In the genomic region with DNA sequence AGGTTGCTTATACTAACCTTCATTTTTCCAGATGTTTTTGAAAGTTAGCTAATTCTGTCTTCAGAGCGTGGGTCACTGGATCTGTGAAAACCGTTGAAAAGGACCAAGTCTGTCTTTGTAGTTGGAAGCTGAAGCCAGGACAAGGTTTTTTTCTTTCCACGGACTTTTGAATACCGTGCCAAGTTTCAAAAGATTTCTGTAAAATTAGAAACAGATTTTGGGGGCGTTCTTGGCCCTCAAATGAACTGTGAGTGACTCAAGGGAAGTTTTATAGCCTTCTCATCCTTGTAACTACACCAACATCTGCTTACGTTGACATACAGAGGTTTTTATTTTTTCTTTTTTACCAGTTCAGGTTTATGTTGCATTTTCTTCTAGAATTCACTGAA, we compare ENCODE assay signal across 12 cellular contexts. TPM values are rescaled to one million over a fixed set of nuclear protein-coding genes. Genes with fewer than 3 reads are reported as not detected.
DNase-seq lines count a peak whose midpoint lies in the region; ATAC-seq, FAIRE-seq and TF ChIP-seq lines count a peak whose summit lies in the region.
"Had no signal": no experiment of that assay in that cellular context is flagged by ENCODE, and none has a peak within 500 bp of the region (broad histone marks: within the 10 kb centered on the region; RNA-seq: fewer than 3 reads in every experiment).

Gene FAP, minus strand, starts transcription at position 141 of the 389 bp plus-strand sequence. Its CDS starts 118 bp downstream, at position 23.

- H2AFZ ChIP-seq in astrocyte (ENCODE audit: low read depth, low read length), result no peak within 1 kb of the TSS

- H3K9me3 ChIP-seq in astrocyte (ENCODE audit: insufficient read depth, low read depth, low read length) (no peaks in the 10 kb centered on the region), HAP-1 (no peaks in the 10 kb centered on the region)

- ATAC-seq in Right ventricle myocardium superior (ENCODE audit: poor library complexity) (peak; percentile 71), sciatic nerve (peak; percentile 88), HG02970 (IDR thresholded peaks at IDR 0.05; ENCODE audit: low FRiP score, unreplicated experiment) (no peak)
- ATAC-seq: CD8-positive, alpha-beta T cell; esophagus mucosa; stimulated activated naive CD8-positive, alpha-beta T cell treated with anti-CD3 and anti-CD28 coated beads, Interleukin-15, Interleukin-2, amounts not matched to agents 100 U/mL and 50 U/mL, for 24 hours had no signal

- H3K79me2 ChIP-seq in astrocyte (ENCODE audit: insufficient read depth, low read length), result peaks cover 49% of the 10 kb centered on the region

- in situ Hi-C loops in HAP-1 (cut with MboI; ENCODE audit: low sequenced_read_pairs), result no loop called here

- BruUV-seq in Calu3 (replicated peaks; lab: Mats Ljungman, UMichigan), result no TSS peak

- no peaks in the 10 kb centered on the region for H3K27me3 Mint-ChIP-seq in Calu3 (ENCODE audit: unreplicated experiment)
- H3K27me3 Mint-ChIP-seq in astrocyte (ENCODE audit: low read depth, unreplicated experiment), result no peaks in the 10 kb centered on the region

- FAIRE-seq in astrocyte (lab: Jason Lieb, UNC), result peak; percentile 95

- DNase-seq in Calu3, result no peak
- DNase-seq in astrocyte (ENCODE audit: low read depth), result peak; percentile 92
- DNase-seq in Right ventricle myocardium superior, result no peak
- no peak for DNase-seq in sciatic nerve (ENCODE audit: low spot score)
- DNase-seq in SKM-1 treated with dmso at 0.1 percent for 144 hours (lab: John Stamatoyannopoulos, UW; ENCODE audit: unreplicated experiment), result no peak
- DNase-seq in activated gamma-delta T cell treated with Interleukin-2 at 50 U/mL for 16 hours, result no peak
- no peak for DNase-seq in HAP-1 (ENCODE audit: low spot score in 2 of 2)
- DNase-seq: activated T-cell treated with anti-CD3 and anti-CD28 coated beads, Interleukin-2, amount 50 U/mL, for 24 hours; CD8-positive, alpha-beta T cell; stimulated activated naive CD8-positive, alpha-beta T cell treated with anti-CD3 and anti-CD28 coated beads, Interleukin-15, Interleukin-2, amounts not matched to agents 100 U/mL and 50 U/mL, for 24 hours had no signal

- CTCF ChIA-PET in Calu3 (lab: Charles Lee), result interaction anchor here (1.8 kb wide), 1 partner anchor 23 kb away, joined by 5 read pairs; no protein-coding TSS in a partner anchor

- peak within 1 kb of the TSS; percentile 83 for H3K4me2 ChIP-seq in astrocyte (ENCODE audit: low read length)

- H3K4me3 Mint-ChIP-seq in Calu3 (ENCODE audit: low read depth, unreplicated experiment) (no peak within 1 kb of the TSS), astrocyte (ENCODE audit: unreplicated experiment) (peak within 1 kb of the TSS; percentile 21)
- H3K4me3 Mint-ChIP-seq: activated T-cell treated with anti-CD3 and anti-CD28 coated beads, Interleukin-2, amount 50 U/mL, for 24 hours; CD8-positive, alpha-beta T cell had no signal

- no peak for TF ChIP-seq CTCF in Calu3 (IDR thresholded peaks at IDR 0.05; ENCODE audit: unreplicated experiment)
- TF ChIP-seq CTCF in astrocyte (IDR thresholded peaks at IDR 0.05; ENCODE audit: insufficient read depth, low read depth, low read length), result no peak

- H3K27me3 ChIP-seq in astrocyte (ENCODE audit: insufficient read depth, low read length), result no peaks in the 10 kb centered on the region
- H3K27me3 ChIP-seq in HAP-1 (ENCODE audit: low read depth), result no peaks in the 10 kb centered on the region; the same call in 1 of the 2 replicates

- H3K4me3 ChIP-seq in astrocyte (ENCODE audit: insufficient read depth, low read depth, low read length) (peak within 1 kb of the TSS; percentile 96), HAP-1 (no peak within 1 kb of the TSS)

- peak within 1 kb of the TSS; percentile 95 for H3K9ac ChIP-seq in astrocyte (ENCODE audit: low read length)

- intact Hi-C loops in Calu3 (cut with micrococcal nuclease; ENCODE audit: unreplicated experiment), result no loop called here
- intact Hi-C loops in Right ventricle myocardium superior (cut with DNase I), result no loop called here
- intact Hi-C loops in sciatic nerve (cut with DNase I), result no loop called here

- no peaks in the 10 kb centered on the region for H3K36me3 Mint-ChIP-seq in Calu3 (ENCODE audit: insufficient read depth, unreplicated experiment)
- no peaks in the 10 kb centered on the region for H3K36me3 Mint-ChIP-seq in astrocyte (ENCODE audit: low read depth, unreplicated experiment)
- H3K36me3 Mint-ChIP-seq: CD8-positive, alpha-beta T cell had no signal

- peak within 1 kb of the TSS; percentile 94 for H3K27ac ChIP-seq in astrocyte (ENCODE audit: low read depth, low read length)

- H3K9me3 Mint-ChIP-seq in Calu3 (ENCODE audit: low read depth, unreplicated experiment), result no peaks in the 10 kb centered on the region
- no peaks in the 10 kb centered on the region for H3K9me3 Mint-ChIP-seq in astrocyte (ENCODE audit: unreplicated experiment)
- H3K9me3 Mint-ChIP-seq: activated T-cell treated with anti-CD3 and anti-CD28 coated beads, Interleukin-2, amount 50 U/mL, for 24 hours; CD8-positive, alpha-beta T cell had no signal

- H3K27ac Mint-ChIP-seq in Calu3 (ENCODE audit: unreplicated experiment), result peak within 1 kb of the TSS; percentile 47
- H3K27ac Mint-ChIP-seq in astrocyte (ENCODE audit: unreplicated experiment), result peak within 1 kb of the TSS; percentile 99
- H3K27ac Mint-ChIP-seq: activated T-cell treated with anti-CD3 and anti-CD28 coated beads, Interleukin-2, amount 50 U/mL, for 24 hours; CD8-positive, alpha-beta T cell had no signal

- H3K4me1 ChIP-seq in astrocyte (ENCODE audit: insufficient read depth, low read length) (peaks cover 34% of the 10 kb centered on the region), HAP-1 (no peaks in the 10 kb centered on the region)

- H3K4me1 Mint-ChIP-seq in Calu3 (ENCODE audit: low read depth, unreplicated experiment) (peaks cover 41% of the 10 kb centered on the region), astrocyte (ENCODE audit: low read depth, unreplicated experiment) (peaks cover 54% of the 10 kb centered on the region)

- peaks cover 15% of the 10 kb centered on the region for H3K36me3 ChIP-seq in astrocyte (ENCODE audit: insufficient read depth, low read length)
- H3K36me3 ChIP-seq in HAP-1 (replicated peaks), result no peaks in the 10 kb centered on the region

- H4K20me1 ChIP-seq in astrocyte (ENCODE audit: insufficient read depth, low read length), result no peaks in the 10 kb centered on the region

RNA-seq across cellular contexts. Expression of gene FAP, which starts in this region (rescaled TPM):
- total RNA-seq in Calu3 (2022) (0.61 and 2.1 TPM in 2 replicates), astrocyte (0.96 and 1.3 TPM in 2 replicates), Right ventricle myocardium superior (0.62 TPM), sciatic nerve (10.4 TPM)
- total RNA-seq: CD8-positive, alpha-beta T cell had no signal

Comparison
In these comparisons a context has a peak if more than half of its experiments do, and no peak if none do; other contexts are left out.
1. Peak in ATAC-seq in Right ventricle myocardium superior; RNA of the gene not detected or under 1 TPM.